ENCODE assay signal across 8 cellular contexts in the genomic region with DNA sequence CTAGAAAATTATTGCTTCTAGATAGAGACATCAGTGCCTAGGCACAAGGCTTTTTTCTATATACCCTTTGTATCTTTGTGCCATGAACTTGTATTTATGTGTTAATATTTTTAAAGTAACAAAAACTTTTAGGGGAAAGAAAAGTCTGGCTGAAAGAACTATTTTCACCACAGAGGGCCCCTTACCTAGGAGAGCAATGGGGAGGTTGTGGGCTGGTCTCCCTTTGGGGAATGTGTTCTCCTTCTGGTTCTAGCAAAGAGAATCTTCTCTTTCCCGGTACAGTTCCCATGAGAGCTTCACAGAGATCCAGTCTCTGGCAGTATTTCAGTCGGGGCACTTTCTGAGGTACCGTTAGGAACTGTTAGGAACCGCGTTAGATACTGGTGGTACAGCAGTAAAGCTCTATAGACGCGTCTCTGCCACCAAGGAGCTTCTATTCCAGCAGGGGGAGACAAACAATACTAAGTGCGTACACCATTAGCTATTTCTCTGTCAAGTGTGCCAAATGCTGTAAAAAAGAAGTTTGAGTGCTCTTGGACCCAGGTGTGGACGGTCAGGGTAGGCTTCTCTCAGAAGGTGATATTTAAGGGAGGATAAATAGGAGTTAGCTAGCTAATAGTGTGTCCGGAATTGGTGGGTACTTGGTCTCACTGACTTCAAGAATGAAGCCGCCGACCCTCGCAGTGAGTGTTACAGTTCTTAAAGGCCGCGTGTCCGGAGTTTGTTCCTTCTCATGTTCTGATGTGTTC. TPM values are rescaled to one million over a fixed set of nuclear protein-coding genes. Genes with fewer than 3 reads are reported as not detected.
DNase-seq lines count a peak whose midpoint lies in the region; ATAC-seq and TF ChIP-seq lines count a peak whose summit lies in the region.

No MANE protein-coding gene starts in this region.

- no peak overlapping the region for H3K4me3 ChIP-seq in BE2C (ENCODE audit: low read depth, low read length)
- H3K4me3 ChIP-seq in epithelial cell of proximal tubule (ENCODE audit: low read depth, low read length), result no peak overlapping the region
- H3K4me3 ChIP-seq in mucosa of descending colon, result no peak overlapping the region
- H3K4me3 ChIP-seq in tibial artery, result no peak overlapping the region

- H3K27me3 ChIP-seq in BE2C (no peaks in the 10 kb centered on the region), tibial artery (peaks cover 0 to 2% of the 10 kb centered on the region in 2 donors)

- DNase-seq in BE2C (peak; percentile 48), NCI-H345 (lab: John Stamatoyannopoulos, UW) (peak; percentile 17), epithelial cell of proximal tubule (ENCODE audit: low read depth) (no peak), mucosa of descending colon (peak in 1 of 3 donors; percentile 61), tibial artery (peak in 1 of 2 donors; percentile 42)
- DNase-seq in activated CD4-positive, alpha-beta T cell treated with anti-CD3 and anti-CD28 coated beads, Interleukin-2, amount 50 U/mL, for 24 hours (ENCODE audit: low read depth in 1 of 2, low spot score in 1 of 2), result peak; percentile 4 to 36

- H3K36me3 ChIP-seq in BE2C, result no peaks in the 10 kb centered on the region
- no peaks in the 10 kb centered on the region for H3K36me3 ChIP-seq in mucosa of descending colon (ENCODE audit: low read depth)
- no peaks in the 10 kb centered on the region for H3K36me3 ChIP-seq in tibial artery

- ATAC-seq in GM19395 (IDR thresholded peaks at IDR 0.05; ENCODE audit: unreplicated experiment) (peak; percentile 56), mucosa of descending colon (peak; percentile 81), GM19023 (IDR thresholded peaks at IDR 0.05; ENCODE audit: unreplicated experiment) (no peak)

- no peaks in the 10 kb centered on the region for H3K9me3 ChIP-seq in BE2C
- H3K9me3 ChIP-seq in mucosa of descending colon, result no peaks in the 10 kb centered on the region
- no peaks in the 10 kb centered on the region for H3K9me3 ChIP-seq in tibial artery

- H3K4me1 ChIP-seq in BE2C (peaks cover 8% of the 10 kb centered on the region; the same call in 1 of the 2 replicates), mucosa of descending colon (ENCODE audit: low read depth) (no peaks in the 10 kb centered on the region), tibial artery (no peaks in the 10 kb centered on the region)

- intact Hi-C loops in mucosa of descending colon (cut with DNase I, micrococcal nuclease), result loop anchor here (1.0 to 5.0 kb wide), 2 partner anchors 60 to 67 kb away; no protein-coding TSS in a partner anchor
- intact Hi-C loops in tibial artery (cut with DNase I; ENCODE audit: low total_unique reads), result loop anchor here (5.0 kb wide), 1 partner anchor 57 kb away; no protein-coding TSS in a partner anchor

- TF ChIP-seq CTCF in BE2C (IDR thresholded peaks at IDR 0.05; ENCODE audit: low read depth, low read length) (peak; percentile 92), epithelial cell of proximal tubule (conservative IDR thresholded peaks at IDR 0.05; ENCODE audit: low read depth, low read length) (peak; percentile 93), mucosa of descending colon (IDR thresholded peaks at IDR 0.05) (no peak), tibial artery (IDR thresholded peaks at IDR 0.05) (peak; percentile 70 to 76)

- no peak overlapping the region for H3K27ac ChIP-seq in tibial artery

RNA-seq across cellular contexts. Expression of gene EPB42, which starts 4.6 kb away (rescaled TPM):
- polyA plus RNA-seq in BE2C (2012; ENCODE audit: insufficient read depth, insufficient read length, low read depth), result not detected
- not detected in 2 replicates for total RNA-seq in epithelial cell of proximal tubule
- total RNA-seq in mucosa of descending colon, result not detected

RNA-seq across cellular contexts. Expression of gene CCNDBP1, which starts 40.2 kb away (rescaled TPM):
- 47.5 TPM for polyA plus RNA-seq in BE2C (2012; ENCODE audit: insufficient read depth, insufficient read length, low read depth)
- total RNA-seq in epithelial cell of proximal tubule, result 39.8 and 54.5 TPM in 2 replicates
- 10 to 100 TPM; 45.5 to 75.2 (median 54.6) TPM for total RNA-seq in mucosa of descending colon

RNA-seq across cellular contexts. Expression of gene TGM5, which starts 41.4 kb away (rescaled TPM):
- not detected for polyA plus RNA-seq in BE2C (2012; ENCODE audit: insufficient read depth, insufficient read length, low read depth)
- 0.06 TPM in 1 of 2 replicates, not detected in the other for total RNA-seq in epithelial cell of proximal tubule
- not detected for total RNA-seq in mucosa of descending colon
